ENCODE assay signal across 15 cellular contexts in the genomic region with DNA sequence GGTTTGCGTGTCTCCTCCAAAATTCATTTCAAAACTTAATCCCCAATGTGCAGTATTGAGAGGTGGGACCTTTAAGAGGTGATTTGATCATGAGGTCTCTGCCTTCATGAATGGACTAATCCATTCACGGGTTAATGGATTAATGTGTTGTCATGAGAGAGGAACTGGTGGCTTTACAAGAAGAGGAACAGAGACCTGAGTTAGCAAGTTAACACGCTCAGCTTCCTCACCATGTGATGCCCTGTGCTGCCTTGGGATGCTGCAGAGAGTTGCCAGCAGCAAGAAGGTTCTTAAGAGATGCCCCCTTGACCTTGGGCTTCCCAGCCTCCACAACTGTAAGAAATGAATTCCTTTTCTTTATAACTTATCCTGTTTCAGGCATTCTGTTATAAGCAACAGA.
DNase-seq lines count a peak whose midpoint lies in the region; ATAC-seq and TF ChIP-seq lines count a peak whose summit lies in the region.
"Had no signal": no experiment of that assay in that cellular context is flagged by ENCODE, and none has a peak within 500 bp of the region (broad histone marks: within the 10 kb centered on the region; RNA-seq: fewer than 3 reads in every experiment).

No MANE protein-coding gene starts in this region.

- H3K9me3 Mint-ChIP-seq in memory B cell: peaks cover 3% of the 10 kb centered on the region

- DNase-seq in GM12864 (ENCODE audit: low read depth) (peak; percentile 64), memory B cell (ENCODE audit: low spot score in 2 of 2) (peak in 1 of 2 donors; percentile 39), iPS-NIHi7 (ENCODE audit: extremely low spot score) (no peak), DMS153 (lab: John Stamatoyannopoulos, UW) (no peak), 8988T (no peak)
- DNase-seq: activated T-cell treated with anti-CD3 and anti-CD28 coated beads, Interleukin-2, amount 50 U/mL, for 48 hours; islet precursor cell; Right ventricle myocardium superior; stomach had no signal

- peak overlapping the region; percentile 52 for H2AFZ ChIP-seq in OCI-LY3 (ENCODE audit: low read depth, low read length)
- H2AFZ ChIP-seq: GM23338 had no signal

- H3K9me3 ChIP-seq in OCI-LY3 (ENCODE audit: insufficient read depth, low read length): peaks cover 9% of the 10 kb centered on the region; the same call in 1 of the 2 replicates
- H3K9me3 ChIP-seq: gastroesophageal sphincter, stomach had no signal

- no peaks in the 10 kb centered on the region for H3K27me3 ChIP-seq in OCI-LY3 (ENCODE audit: low read depth, low read length)
- H3K27me3 ChIP-seq: gastroesophageal sphincter, stomach had no signal

- peak overlapping the region; percentile 97 for H3K27ac ChIP-seq in OCI-LY3 (ENCODE audit: low read length)
- H3K27ac ChIP-seq: gastroesophageal sphincter had no signal

- peak overlapping the region; percentile 61 for H3K9ac ChIP-seq in OCI-LY3 (ENCODE audit: low read length)

- H3K36me3 ChIP-seq in OCI-LY3 (replicated peaks; ENCODE audit: low read depth, low read length): peaks cover 10% of the 10 kb centered on the region
- H3K36me3 ChIP-seq: gastroesophageal sphincter, stomach had no signal

- peak overlapping the region; percentile 73 for H3K4me2 ChIP-seq in OCI-LY3 (ENCODE audit: low read length)
- H3K4me2 ChIP-seq: GM23338 had no signal

- no peaks in the 10 kb centered on the region for H3K27me3 Mint-ChIP-seq in memory B cell

- peak overlapping the region; percentile 84 for H3K27ac Mint-ChIP-seq in memory B cell
- H3K27ac Mint-ChIP-seq: GM23338 had no signal

- H3K79me2 ChIP-seq in OCI-LY3 (ENCODE audit: low read length): peaks cover 13% of the 10 kb centered on the region

- H3K4me3 Mint-ChIP-seq in memory B cell: peak overlapping the region; percentile 6
- H3K4me3 Mint-ChIP-seq: GM23338 had no signal

- peaks cover 27% of the 10 kb centered on the region for H3K4me1 Mint-ChIP-seq in memory B cell

- TF ChIP-seq CTCF in GM12864 (IDR thresholded peaks at IDR 0.05; ENCODE audit: low read depth, low read length, missing control alignments): no peak
- no peak for TF ChIP-seq CTCF in OCI-LY3 (IDR thresholded peaks at IDR 0.05; ENCODE audit: low read depth, low read length)

- ATAC-seq in GM21447 (IDR thresholded peaks at IDR 0.05; ENCODE audit: unreplicated experiment): peak; percentile 26
- peak; percentile 43 for ATAC-seq in memory B cell (ENCODE audit: low read depth)
- no peak for ATAC-seq in HG03439 (IDR thresholded peaks at IDR 0.05; ENCODE audit: unreplicated experiment)
- ATAC-seq: gastroesophageal sphincter, GM23338 had no signal

- H3K4me3 ChIP-seq in GM12864 (ENCODE audit: low read depth, low read length) (no peak overlapping the region), OCI-LY3 (ENCODE audit: low read length) (peak overlapping the region; percentile 33)
- H3K4me3 ChIP-seq: gastroesophageal sphincter, GM23338, skin epidermis, stomach had no signal

- H4K20me1 ChIP-seq in OCI-LY3 (ENCODE audit: insufficient read depth, low read length): no peaks in the 10 kb centered on the region

- H3K4me1 ChIP-seq in OCI-LY3 (ENCODE audit: low read length): peaks cover 44% of the 10 kb centered on the region

- peaks cover 4% of the 10 kb centered on the region for H3K36me3 Mint-ChIP-seq in memory B cell
